In the genomic region with DNA sequence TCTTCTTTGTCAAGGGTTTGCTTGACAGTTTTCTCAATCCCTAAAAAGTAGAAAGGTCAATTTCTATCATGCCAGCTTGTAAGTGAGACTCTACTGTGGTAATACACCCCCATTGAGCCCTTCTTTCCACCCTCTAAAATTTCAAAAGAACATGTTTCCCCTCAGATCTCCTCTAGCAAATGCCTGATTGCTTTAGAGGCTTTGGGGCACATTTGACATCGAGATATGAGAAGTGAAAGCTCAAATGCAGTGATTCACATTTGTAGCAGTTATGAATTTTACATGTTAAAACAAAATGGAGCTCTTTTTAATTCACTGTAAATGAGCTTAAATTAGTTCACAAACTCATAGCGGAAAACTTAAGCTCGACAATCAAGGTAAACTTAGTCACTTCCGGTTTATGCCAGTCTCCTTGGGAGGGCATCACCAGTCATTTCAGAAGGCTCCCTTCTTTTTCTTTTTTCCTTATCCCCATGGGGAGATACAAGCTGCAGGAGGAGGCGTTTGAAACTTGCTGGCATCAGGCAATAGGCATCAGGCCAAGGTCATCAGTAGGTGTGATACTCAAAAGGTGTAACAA, we compare ENCODE assay signal across 22 cellular contexts. TPM values are rescaled to one million over a fixed set of nuclear protein-coding genes. Genes with fewer than 3 reads are reported as not detected.
A peak's percentile ranks its signal among the peaks of the same experiment; 100 is the strongest.
DNase-seq lines count a peak whose midpoint lies in the region; ATAC-seq and TF ChIP-seq lines count a peak whose summit lies in the region.
"Had no signal": no experiment of that assay in that cellular context is flagged by ENCODE, and none has a peak within 500 bp of the region (broad histone marks: within the 10 kb centered on the region; RNA-seq: fewer than 3 reads in every experiment).

No MANE protein-coding gene starts in this region.

- peaks cover 32% of the 10 kb centered on the region for H3K4me1 Mint-ChIP-seq in activated T-cell treated with anti-CD3 and anti-CD28 coated beads, Interleukin-2, amount 50 U/mL, for 24 hours (ENCODE audit: low read depth)
- peaks cover 17% of the 10 kb centered on the region for H3K4me1 Mint-ChIP-seq in activated B cell treated with CpG ODN at 0.5 μM for 24 hours
- peaks cover 23% of the 10 kb centered on the region for H3K4me1 Mint-ChIP-seq in stimulated activated effector memory CD8-positive, alpha-beta T cell treated with anti-CD3 and anti-CD28 coated beads, Interleukin-12 subunit alpha, Interleukin-12 subunit beta, amount 100 ng/mL, for 72 hours
- H3K4me1 Mint-ChIP-seq: H9 had no signal

- H3K36me3 Mint-ChIP-seq in activated T-cell treated with anti-CD3 and anti-CD28 coated beads, Interleukin-2, amount 50 U/mL, for 24 hours (ENCODE audit: low read depth): no peaks in the 10 kb centered on the region
- no peaks in the 10 kb centered on the region for H3K36me3 Mint-ChIP-seq in activated B cell treated with CpG ODN at 0.5 μM for 24 hours (ENCODE audit: low read depth)
- H3K36me3 Mint-ChIP-seq in stimulated activated effector memory CD8-positive, alpha-beta T cell treated with anti-CD3 and anti-CD28 coated beads, Interleukin-12 subunit alpha, Interleukin-12 subunit beta, amount 100 ng/mL, for 72 hours: no peaks in the 10 kb centered on the region
- H3K36me3 Mint-ChIP-seq: CD14-positive monocyte had no signal

- H3K4me1 ChIP-seq in adrenal gland (replicated peaks in 1 of 2): no peaks in the 10 kb centered on the region
- H3K4me1 ChIP-seq: breast epithelium, colonic mucosa, stomach had no signal

- H3K4me3 ChIP-seq in adrenal gland: no peak overlapping the region
- H3K4me3 ChIP-seq: breast epithelium, colonic mucosa, K562, stomach had no signal

- H3K27ac ChIP-seq in adrenal gland: no peak overlapping the region
- H3K27ac ChIP-seq: breast epithelium, colonic mucosa, stomach had no signal

- no peak for TF ChIP-seq CTCF in GM20000 (IDR thresholded peaks at IDR 0.05; ENCODE audit: extremely low read depth, missing control alignments)
- no peak for TF ChIP-seq CTCF in activated B cell treated with CpG ODN at 0.5 μM for 24 hours (IDR thresholded peaks at IDR 0.05)
- TF ChIP-seq CTCF in adrenal gland (IDR thresholded peaks at IDR 0.05): no peak

- no peaks in the 10 kb centered on the region for H3K9me3 ChIP-seq in adrenal gland (replicated peaks in 1 of 3)
- H3K9me3 ChIP-seq: breast epithelium, colonic mucosa, SK-N-SH, stomach had no signal

- peaks cover 3% of the 10 kb centered on the region for H3K27me3 ChIP-seq in adrenal gland
- H3K27me3 ChIP-seq: breast epithelium, colonic mucosa, stomach had no signal

- intact Hi-C loops in activated B cell treated with CpG ODN at 0.5 μM for 24 hours (cut with micrococcal nuclease): no loop called here
- intact Hi-C loops in adrenal gland (cut with DNase I): no loop called here
- intact Hi-C loops in head of caudate nucleus (cut with DNase I): no loop called here

- H3K36me3 ChIP-seq in adrenal gland (replicated peaks in 1 of 2): no peaks in the 10 kb centered on the region
- H3K36me3 ChIP-seq: breast epithelium, colonic mucosa, stomach had no signal

- TF ChIP-seq POLR2A in adrenal gland (IDR thresholded peaks at IDR 0.05): no peak

- peak overlapping the region; percentile 84 for H3K27ac Mint-ChIP-seq in activated T-cell treated with anti-CD3 and anti-CD28 coated beads, Interleukin-2, amount 50 U/mL, for 24 hours
- H3K27ac Mint-ChIP-seq in activated B cell treated with CpG ODN at 0.5 μM for 24 hours: peak overlapping the region; percentile 12
- H3K27ac Mint-ChIP-seq in stimulated activated effector memory CD8-positive, alpha-beta T cell treated with anti-CD3 and anti-CD28 coated beads, Interleukin-12 subunit alpha, Interleukin-12 subunit beta, amount 100 ng/mL, for 72 hours: peak overlapping the region; percentile 17
- H3K27ac Mint-ChIP-seq: H9 had no signal

- ATAC-seq in activated B cell treated with CpG ODN at 0.5 μM for 24 hours (ENCODE audit: low read depth): peak; percentile 25
- peak; percentile 87 for ATAC-seq in stimulated activated effector memory CD8-positive, alpha-beta T cell treated with anti-CD3 and anti-CD28 coated beads, Interleukin-12 subunit alpha, Interleukin-12 subunit beta, amount 100 ng/mL, for 72 hours
- ATAC-seq: K562 had no signal

- no peak for DNase-seq in activated T-cell treated with anti-CD3 and anti-CD28 coated beads, Interleukin-2, amount 50 U/mL, for 24 hours
- DNase-seq in activated T-cell treated with anti-CD3 and anti-CD28 coated beads, Interleukin-2, amount 50 U/mL, for 1 hour: no peak
- peak; percentile 23 for DNase-seq in GM20000 (ENCODE audit: low spot score)
- no peak for DNase-seq in activated B cell treated with CpG ODN at 0.5 μM for 24 hours
- DNase-seq in stimulated activated effector memory CD8-positive, alpha-beta T cell treated with anti-CD3 and anti-CD28 coated beads, Interleukin-12 subunit alpha, Interleukin-12 subunit beta, amount 100 ng/mL, for 72 hours (ENCODE audit: low spot score in 2 of 2): no peak
- no peak for DNase-seq in ecto neural progenitor cell (ENCODE audit: low spot score)
- no peak for DNase-seq in adrenal gland
- DNase-seq in head of caudate nucleus: no peak
- DNase-seq: activated CD4-positive, CD25-positive, alpha-beta regulatory T cell treated with anti-CD3 and anti-CD28 coated beads, Interleukin-2, amount 50 U/mL, for 72 hours; activated CD8-positive, alpha-beta memory T cell treated with anti-CD3 and anti-CD28 coated beads, Interleukin-2, amount 50 U/mL, for 48 hours; colonic mucosa; GF-D8; H9; NCI-H187; SK-N-SH; stomach; T-helper 9 cell; trophoblast cell had no signal

- no peaks in the 10 kb centered on the region for H3K27me3 Mint-ChIP-seq in activated T-cell treated with anti-CD3 and anti-CD28 coated beads, Interleukin-2, amount 50 U/mL, for 24 hours
- H3K27me3 Mint-ChIP-seq in activated B cell treated with CpG ODN at 0.5 μM for 24 hours: no peaks in the 10 kb centered on the region

- CTCF ChIA-PET in activated B cell treated with CpG ODN at 0.5 μM for 24 hours (lab: Charles Lee): interaction anchor here (1.0 to 1.4 kb wide), 3 partner anchors 9 to 222 kb away, joined by 3 read pairs; no protein-coding TSS in a partner anchor

- no peaks in the 10 kb centered on the region for H3K9me3 Mint-ChIP-seq in activated T-cell treated with anti-CD3 and anti-CD28 coated beads, Interleukin-2, amount 50 U/mL, for 24 hours
- H3K9me3 Mint-ChIP-seq in activated B cell treated with CpG ODN at 0.5 μM for 24 hours: no peaks in the 10 kb centered on the region
- H3K9me3 Mint-ChIP-seq in stimulated activated effector memory CD8-positive, alpha-beta T cell treated with anti-CD3 and anti-CD28 coated beads, Interleukin-12 subunit alpha, Interleukin-12 subunit beta, amount 100 ng/mL, for 72 hours: no peaks in the 10 kb centered on the region
- H3K9me3 Mint-ChIP-seq: H9 had no signal

- H3K4me3 Mint-ChIP-seq in activated T-cell treated with anti-CD3 and anti-CD28 coated beads, Interleukin-2, amount 50 U/mL, for 24 hours: peak overlapping the region; percentile 30
- peak overlapping the region; percentile 8 for H3K4me3 Mint-ChIP-seq in activated B cell treated with CpG ODN at 0.5 μM for 24 hours
- peak overlapping the region; percentile 23 for H3K4me3 Mint-ChIP-seq in stimulated activated effector memory CD8-positive, alpha-beta T cell treated with anti-CD3 and anti-CD28 coated beads, Interleukin-12 subunit alpha, Interleukin-12 subunit beta, amount 100 ng/mL, for 72 hours
- H3K4me3 Mint-ChIP-seq: H9, neural crest cell had no signal

- WGBS in adrenal gland, 4 donors: 68 to 76% (median 76%) methylated on average over 5 of the region's 5 CpGs

- POLR2A ChIA-PET in activated B cell treated with CpG ODN at 0.5 μM for 24 hours (lab: Charles Lee): interaction anchor here (1.8 kb wide), 2 partner anchors 14 to 16 kb away, joined by 7 to 8 read pairs; no protein-coding TSS in a partner anchor

RNA-seq across cellular contexts. Expression of gene ADO, which starts 55.3 kb away (rescaled TPM):
- total RNA-seq in activated B cell treated with CpG ODN at 0.5 μM for 24 hours (21.6 and 21.7 TPM in 2 replicates), adrenal gland (10 to 100 TPM; 18.8 to 27.2 (median 23.7) TPM)
- 10 to 100 TPM in 1 of 3 donors, 1 to 10 TPM in 2; 5.3 to 24.9 (median 5.6) TPM for polyA plus RNA-seq in adrenal gland

Comparison
In these comparisons a context has a peak if more than half of its experiments do, and no peak if none do; other contexts are left out.
1. H3K27ac Mint-ChIP-seq: peak in every context shown above with its lines; median percentile 84 in activated T-cell treated with anti-CD3 and anti-CD28 coated beads, Interleukin-2, amount 50 U/mL, for 24 hours; 17 in stimulated activated effector memory CD8-positive, alpha-beta T cell treated with anti-CD3 and anti-CD28 coated beads, Interleukin-12 subunit alpha, Interleukin-12 subunit beta, amount 100 ng/mL, for 72 hours; 12 in activated B cell treated with CpG ODN at 0.5 μM for 24 hours.